1 cellular context compared by ENCODE assay signal in genomic region chr10:75403144-75404022, GRCh38.
TF ChIP-seq lines count a peak whose summit lies in the region.

No MANE protein-coding gene starts in this region.

TF ChIP-seq in SK-N-SH, 30 proteins besides CTCF, POLR2A, EP300 and RAD21 (continued from another document):
- TF ChIP-seq REST (IDR thresholded peaks at IDR 0.05; ENCODE audit: low read depth, low read length) = no peak
- TF ChIP-seq TAF1 (IDR thresholded peaks at IDR 0.05; ENCODE audit: borderline replicate concordance, low read depth, low read length) = peak; percentile 7; the same call in 1 of the 2 replicates
- no peak for TF ChIP-seq JUND (IDR thresholded peaks at IDR 0.05)
- TF ChIP-seq SIN3A (IDR thresholded peaks at IDR 0.05; ENCODE audit: borderline replicate concordance, low read depth, low read length) = peak; percentile 16; the same call in 1 of the 2 replicates
- TF ChIP-seq TCF12 (IDR thresholded peaks at IDR 0.05) = no peak
- 0 out of 2 replicates have a peak, but pooled peaks have one; percentile 12 for TF ChIP-seq POLR2AphosphoS5 (IDR thresholded peaks at IDR 0.05; ENCODE audit: low read depth, low read length)
- TF ChIP-seq RCOR1 (IDR thresholded peaks at IDR 0.05; ENCODE audit: low read length) = no peak
- no peak for TF ChIP-seq GATA2 (CRISPR knock-in tag; IDR thresholded peaks at IDR 0.05)
- TF ChIP-seq MAX (IDR thresholded peaks at IDR 0.05; ENCODE audit: low read depth) = no peak
- TF ChIP-seq NFIC (IDR thresholded peaks at IDR 0.05; ENCODE audit: borderline replicate concordance) = no peak
- TF ChIP-seq NRF1 (IDR thresholded peaks at IDR 0.05; ENCODE audit: low read depth, low read length) = no peak
- no peak for TF ChIP-seq USF2 (IDR thresholded peaks at IDR 0.05; ENCODE audit: borderline replicate concordance, low read depth, low read length)
- no peak for TF ChIP-seq TEAD4 (IDR thresholded peaks at IDR 0.05; ENCODE audit: borderline replicate concordance, insufficient read depth)
- TF ChIP-seq EZH2phosphoT487 (IDR thresholded peaks at IDR 0.05; ENCODE audit: borderline replicate concordance, low read depth) = no peak
- peak; percentile 54 for TF ChIP-seq PBX3 (IDR thresholded peaks at IDR 0.05)
- TF ChIP-seq MXI1 (IDR thresholded peaks at IDR 0.05; ENCODE audit: low read depth, low read length) = no peak
- no peak for TF ChIP-seq RFX5 (IDR thresholded peaks at IDR 0.05; ENCODE audit: low read length)
TF ChIP-seq in SK-N-SH: peak in this region for 4.
